In genomic region chr6:100234625-100235024, GRCh38 we compare ENCODE assay signal across 21 cellular contexts.
A peak's percentile ranks its signal among the peaks of the same experiment; 100 is the strongest.
DNase-seq lines count a peak whose midpoint lies in the region; ATAC-seq, FAIRE-seq and TF ChIP-seq lines count a peak whose summit lies in the region.
"Had no signal": no experiment of that assay in that cellular context is flagged by ENCODE, and none has a peak within 500 bp of the region (broad histone marks: within the 10 kb centered on the region; RNA-seq: fewer than 3 reads in every experiment).

No MANE protein-coding gene starts in this region.

- TF ChIP-seq CTCF in A549 (IDR thresholded peaks at IDR 0.05) (no peak), HEK293 (tag by site-specific recombination; IDR thresholded peaks at IDR 0.05) (no peak), nephron progenitor cell (IDR thresholded peaks at IDR 0.05) (no peak), upper lobe of left lung (IDR thresholded peaks at IDR 0.05) (no peak)

- CTCF ChIA-PET in A549 (lab: Yijun Ruan, JAX) = no interaction called here
- CTCF ChIA-PET in HEK293 (lab: Yijun Ruan, JAX) = interaction anchor here (0.5 to 0.8 kb wide), 3 partner anchors 10 to 429 kb away, joined by 3 read pairs; no protein-coding TSS in a partner anchor

- H3K4me3 Mint-ChIP-seq in nephron progenitor cell = no peak overlapping the region
- H3K4me3 Mint-ChIP-seq: CD4-positive, CD25-positive, alpha-beta regulatory T cell; CD8-positive, alpha-beta memory T cell; IgD-negative memory B cell had no signal

- H3K4me1 Mint-ChIP-seq in nephron progenitor cell = peaks cover 69% of the 10 kb centered on the region

- H3K27me3 ChIP-seq in upper lobe of left lung = no peaks in the 10 kb centered on the region

- DNase-seq in A549 (ENCODE audit: low read depth in 1 of 2, low spot score in 1 of 2) = no peak
- no peak for DNase-seq in left lobe of liver (ENCODE audit: low spot score)
- no peak for DNase-seq in nephron progenitor cell
- no peak for DNase-seq in NCI-H82 treated with DMSO at 0.1 percent for 48 hours (lab: John Stamatoyannopoulos, UW; ENCODE audit: unreplicated experiment)
- no peak for DNase-seq in 8988T
- DNase-seq in NCI-H1417 (lab: John Stamatoyannopoulos, UW) = no peak
- DNase-seq in upper lobe of left lung = no peak
- DNase-seq: ACHN; BE2C; C1 segment of cervical spinal cord; CD4-positive, CD25-positive, alpha-beta regulatory T cell; CD8-positive, alpha-beta memory T cell; COR-L47; GDM1; HCEC 1CT; KG1 had no signal

- TF ChIP-seq POLR2A in A549 (IDR thresholded peaks at IDR 0.05; ENCODE audit: low read length) (no peak), upper lobe of left lung (IDR thresholded peaks at IDR 0.05) (no peak)

- H3K36me3 ChIP-seq in HEK293 (ENCODE audit: control insufficient read depth in 2 of 2, insufficient read depth in 1 of 2, low read length in 2 of 2) = no peaks in the 10 kb centered on the region
- no peaks in the 10 kb centered on the region for H3K36me3 ChIP-seq in upper lobe of left lung
- H3K36me3 ChIP-seq: BE2C had no signal

- H3K9me3 Mint-ChIP-seq in nephron progenitor cell = no peaks in the 10 kb centered on the region
- H3K9me3 Mint-ChIP-seq: CD4-positive, CD25-positive, alpha-beta regulatory T cell; CD8-positive, alpha-beta memory T cell; IgD-negative memory B cell had no signal

- H3K27ac Mint-ChIP-seq in nephron progenitor cell = peak overlapping the region; percentile 54
- H3K27ac Mint-ChIP-seq: CD4-positive, CD25-positive, alpha-beta regulatory T cell; CD8-positive, alpha-beta memory T cell; IgD-negative memory B cell had no signal

- no peak for TF ChIP-seq RAD21 in A549 (conservative IDR thresholded peaks at IDR 0.05 in 1 of 2, IDR thresholded peaks at IDR 0.05 in 1 of 2)

- no peak overlapping the region for H3K4me3 ChIP-seq in A549
- H3K4me3 ChIP-seq in HEK293 (ENCODE audit: low read depth, low read length) = no peak overlapping the region
- H3K4me3 ChIP-seq in upper lobe of left lung = no peak overlapping the region

- TF ChIP-seq EP300 in A549 (IDR thresholded peaks at IDR 0.05) (no peak), upper lobe of left lung (IDR thresholded peaks at IDR 0.05) (no peak)

- POLR2A ChIA-PET in A549 (lab: Yijun Ruan, JAX) = no interaction called here
- POLR2A ChIA-PET in HEK293 (lab: Yijun Ruan, JAX) = no interaction called here

- FAIRE-seq in A549 (lab: Jason Lieb, UNC) = no peak
- FAIRE-seq: D721Med, HTR-8/SVneo had no signal

- 48% methylated on average over 3 of the region's 3 CpGs for WGBS in A549 (ENCODE audit: missing lambda C conversion rate)
- WGBS in upper lobe of left lung, 2 donors = 73 to 76% methylated on average over 3 of the region's 3 CpGs

- H3K4me1 ChIP-seq in A549 = peaks cover 34% of the 10 kb centered on the region; the same call in 2 of the 3 replicates
- 0 out of 2 replicates have a peak, but pooled peaks cover 4% of the 10 kb centered on the region for H3K4me1 ChIP-seq in HEK293 (ENCODE audit: control insufficient read depth, insufficient read depth, low read length)
- H3K4me1 ChIP-seq in upper lobe of left lung = peaks cover 0 to 3% (median under 1%) of the 10 kb centered on the region in 4 donors

- no peaks in the 10 kb centered on the region for H3K36me3 Mint-ChIP-seq in nephron progenitor cell (ENCODE audit: low read depth)
- H3K36me3 Mint-ChIP-seq: CD4-positive, CD25-positive, alpha-beta regulatory T cell; CD8-positive, alpha-beta memory T cell; IgD-negative memory B cell had no signal

- no peak for ATAC-seq in A549
- peak; percentile 87 for ATAC-seq in left lobe of liver
- no peak for ATAC-seq in upper lobe of left lung (ENCODE audit: low FRiP score in 2 of 2)

- no peaks in the 10 kb centered on the region for H3K27me3 Mint-ChIP-seq in nephron progenitor cell (ENCODE audit: low read depth, poor library complexity)

- H3K27ac ChIP-seq in A549 = 0 out of 6 replicates have a peak overlapping the region, but pooled peaks of 1 of the 2 experiments have one; percentile 45
- H3K27ac ChIP-seq in HEK293 (ENCODE audit: extremely low read depth, low read depth, low read length) = no peak overlapping the region
- H3K27ac ChIP-seq in upper lobe of left lung = no peak overlapping the region
- H3K27ac ChIP-seq: 22Rv1 had no signal

- H3K4me2 ChIP-seq in A549 = peak overlapping the region; percentile 11; the same call in 1 of the 3 replicates

- no peaks in the 10 kb centered on the region for H3K9me3 ChIP-seq in A549
- H3K9me3 ChIP-seq in HEK293 (ENCODE audit: control insufficient read depth, insufficient read depth, low read depth, low read length) = no peaks in the 10 kb centered on the region
- no peaks in the 10 kb centered on the region for H3K9me3 ChIP-seq in upper lobe of left lung
- H3K9me3 ChIP-seq: BE2C had no signal

TF ChIP-seq in A549, 52 proteins besides CTCF, POLR2A, EP300 and RAD21 (continues in another document):
- TF ChIP-seq NR3C1 (IDR thresholded peaks at IDR 0.05) (no peak), JUN (IDR thresholded peaks at IDR 0.05) (no peak), ELK1 (IDR thresholded peaks at IDR 0.05; ENCODE audit: low read depth, low read length) (no peak), HEYL (CRISPR knock-in tag; IDR thresholded peaks at IDR 0.05) (no peak), EHMT2 (IDR thresholded peaks at IDR 0.05; ENCODE audit: low read depth) (no peak), MAFK (IDR thresholded peaks at IDR 0.05; ENCODE audit: partially characterized antibody) (no peak), TP53 (CRISPR knock-in tag; IDR thresholded peaks at IDR 0.05) (no peak), RARB (CRISPR knock-in tag; IDR thresholded peaks at IDR 0.05) (no peak), HOXB5 (CRISPR knock-in tag; IDR thresholded peaks at IDR 0.05) (no peak), ZFP36 (IDR thresholded peaks at IDR 0.05; ENCODE audit: borderline replicate concordance, partially characterized antibody) (no peak), PBX3 (IDR thresholded peaks at IDR 0.05) (no peak), HES2 (IDR thresholded peaks at IDR 0.05) (no peak)

TF ChIP-seq in HEK293, 187 proteins besides CTCF, POLR2A, EP300 and RAD21:
- TF ChIP-seq IKZF3 (tag by site-specific recombination; IDR thresholded peaks at IDR 0.05) (peak; percentile 39; the same call in 1 of the 2 replicates), ZFHX2 (tag by site-specific recombination; conservative IDR thresholded peaks at IDR 0.05) (no peak)
